Comparison of ENCODE assay signal across 8 cellular contexts in genomic region chr1:68600049-68600661, GRCh38.
DNase-seq lines count a peak whose midpoint lies in the region; ATAC-seq and TF ChIP-seq lines count a peak whose summit lies in the region.

No MANE protein-coding gene starts in this region.

- ATAC-seq in DND-41 (ENCODE audit: insufficient read depth, low read depth) (no peak), GM19395 (IDR thresholded peaks at IDR 0.05; ENCODE audit: unreplicated experiment) (no peak), GM21367 (IDR thresholded peaks at IDR 0.05; ENCODE audit: unreplicated experiment) (no peak)
- ATAC-seq in activated CD4-positive, CD25-positive, alpha-beta regulatory T cell treated with anti-CD3 and anti-CD28 coated beads, Interleukin-2, amount 50 U/mL, for 24 hours: no peak

- H2AK5ac ChIP-seq in mesendoderm (ENCODE audit: low read length): no peak overlapping the region

- H4K5ac ChIP-seq in mesendoderm (ENCODE audit: low read length): no peak overlapping the region

- no peak overlapping the region for H4K8ac ChIP-seq in mesendoderm (ENCODE audit: low read depth, low read length)

- H3K9ac ChIP-seq in DND-41 (ENCODE audit: low read depth, low read length): no peak overlapping the region
- H3K9ac ChIP-seq in mesendoderm (ENCODE audit: low read length): no peak overlapping the region

- no peak overlapping the region for H3K4ac ChIP-seq in mesendoderm (ENCODE audit: low read depth, low read length)

- H3K79me2 ChIP-seq in DND-41 (ENCODE audit: insufficient read depth, low read length) (no peaks in the 10 kb centered on the region), mesendoderm (ENCODE audit: control insufficient read depth, insufficient read depth, low read length) (no peaks in the 10 kb centered on the region)

- H3K27ac ChIP-seq in DND-41 (ENCODE audit: low read length): no peak overlapping the region
- H3K27ac ChIP-seq in mesendoderm (ENCODE audit: low read depth, low read length): no peak overlapping the region

- H3K36me3 ChIP-seq in DND-41 (ENCODE audit: insufficient read depth, low read length): no peaks in the 10 kb centered on the region
- H3K36me3 ChIP-seq in mesendoderm (ENCODE audit: control insufficient read depth, insufficient read depth, low read length): no peaks in the 10 kb centered on the region

- H3K27me3 ChIP-seq in DND-41 (ENCODE audit: insufficient read depth, low read length, poor library complexity): no peaks in the 10 kb centered on the region
- no peaks in the 10 kb centered on the region for H3K27me3 ChIP-seq in mesendoderm (ENCODE audit: insufficient read depth, low read length, poor library complexity)

- DNase-seq in DND-41: no peak
- DNase-seq in HT1080 (ENCODE audit: low read depth): peak; percentile 38
- peak; percentile 23 for DNase-seq in astrocyte of the spinal cord (ENCODE audit: low read depth, low spot score)
- DNase-seq in mesendoderm: peak; percentile 80
- no peak for DNase-seq in stimulated activated CD4-positive, alpha-beta T cell treated with anti-CD3 and anti-CD28 coated beads, Interleukin-15, amount 100 ng/mL, for 24 hours

- no peak overlapping the region for H3K4me3 ChIP-seq in DND-41 (ENCODE audit: low read depth in 1 of 2, low read length in 2 of 2)
- H3K4me3 ChIP-seq in astrocyte of the spinal cord (ENCODE audit: low read depth, low read length): no peak overlapping the region
- H3K4me3 ChIP-seq in mesendoderm (ENCODE audit: low read length): no peak overlapping the region

- no peaks in the 10 kb centered on the region for H3K79me1 ChIP-seq in mesendoderm (ENCODE audit: low read length)

- TF ChIP-seq CTCF in DND-41 (IDR thresholded peaks at IDR 0.05; ENCODE audit: borderline replicate concordance, extremely low read depth, low read length, poor library complexity, severe bottlenecking): peak; percentile 52
- peak; percentile 71 for TF ChIP-seq CTCF in astrocyte of the spinal cord (IDR thresholded peaks at IDR 0.05; ENCODE audit: low read depth, low read length)

- H3K9me3 ChIP-seq in DND-41 (ENCODE audit: insufficient read depth, low read length, severe bottlenecking): no peaks in the 10 kb centered on the region

- no peak overlapping the region for H2BK5ac ChIP-seq in mesendoderm (ENCODE audit: low read length)

- H4K20me1 ChIP-seq in DND-41 (ENCODE audit: insufficient read depth, low read length): no peaks in the 10 kb centered on the region

- H3K56ac ChIP-seq in mesendoderm (ENCODE audit: low read length): no peak overlapping the region

- H3K23ac ChIP-seq in mesendoderm (ENCODE audit: low read length): no peak overlapping the region

- H2AFZ ChIP-seq in DND-41 (ENCODE audit: low read depth, low read length): no peak overlapping the region

- H3K4me1 ChIP-seq in DND-41 (ENCODE audit: insufficient read depth, low read length) (no peaks in the 10 kb centered on the region), mesendoderm (ENCODE audit: control insufficient read depth, low read depth, low read length) (no peaks in the 10 kb centered on the region)

- no peak overlapping the region for H3K18ac ChIP-seq in mesendoderm (ENCODE audit: low read length)

- WGBS in mesendoderm (ENCODE audit: extremely low coverage, insufficient coverage, low lambda C conversion rate): no CpG with 5 or more reads among the region's 5 CpGs

- H3K4me2 ChIP-seq in DND-41 (ENCODE audit: insufficient read depth, low read length) (no peak overlapping the region), mesendoderm (ENCODE audit: low read length) (no peak overlapping the region)

- in situ Hi-C loops in astrocyte of the spinal cord (cut with HindIII; ENCODE audit: low sequenced_read_pairs): no loop called here

- H2BK15ac ChIP-seq in mesendoderm (replicated peaks; ENCODE audit: low read depth): no peak overlapping the region

- no peak overlapping the region for H2BK120ac ChIP-seq in mesendoderm (ENCODE audit: low read depth, low read length)

Comparison
In these comparisons a context has a peak if more than half of its experiments do, and no peak if none do; other contexts are left out.
1. DNase-seq: peak in HT1080 (single experiment), astrocyte of the spinal cord (single experiment) and mesendoderm (single experiment); none in DND-41 (single experiment) and stimulated activated CD4-positive, alpha-beta T cell treated with anti-CD3 and anti-CD28 coated beads, Interleukin-15, amount 100 ng/mL, for 24 hours (single experiment).